In genomic region chr5:106523842-106524241, GRCh38 we compare ENCODE assay signal across 25 cellular contexts.
"Had no signal": no experiment of that assay in that cellular context is flagged by ENCODE, and none has a peak within 500 bp of the region (broad histone marks: within the 10 kb centered on the region; RNA-seq: fewer than 3 reads in every experiment).

No MANE protein-coding gene starts in this region.

- H3K36me3 ChIP-seq: esophagus squamous epithelium, neural progenitor cell, ovary, right atrium auricular region, sigmoid colon, stomach, thoracic aorta, transverse colon had no signal

- H3K4me1 ChIP-seq: esophagus squamous epithelium, neural progenitor cell, right atrium auricular region, sigmoid colon, stomach had no signal

- H3K9me3 Mint-ChIP-seq: natural killer cell treated with Interleukin-12 subunit alpha and Interleukin-12 subunit beta and Interleukin-15 and Interleukin-18, amount 100 ng/mL, for 72 hours; neural progenitor cell had no signal

- DNase-seq: cortex of kidney; dorsolateral prefrontal cortex; effector CD8-positive, alpha-beta T cell; esophagus squamous epithelium; head of caudate nucleus; left colon; left ventricle myocardium superior; mesenchymal stem cell; midbrain; nucleus accumbens; ovary; sigmoid colon; stimulated activated CD4-positive, alpha-beta T cell treated with anti-CD3 and anti-CD28 coated beads, Interleukin-2, amount 100 ng/mL, for 24 hours; stimulated activated CD4-positive, alpha-beta T cell treated with anti-CD3 and anti-CD28 coated beads, Interleukin-4, amount 100 ng/mL, for 4 hours; stimulated activated naive CD4-positive, alpha-beta T cell; stomach; substantia nigra; transverse colon had no signal

- ATAC-seq: left colon; left ventricle myocardium superior; natural killer cell treated with Interleukin-12 subunit alpha and Interleukin-12 subunit beta and Interleukin-15 and Interleukin-18, amount 100 ng/mL, for 72 hours had no signal

- H3K9me3 ChIP-seq: esophagus squamous epithelium, ovary, right atrium auricular region, sigmoid colon, stomach, thoracic aorta, transverse colon had no signal

- H3K4me3 Mint-ChIP-seq: natural killer cell treated with Interleukin-12 subunit alpha and Interleukin-12 subunit beta and Interleukin-15 and Interleukin-18, amount 100 ng/mL, for 72 hours; neural progenitor cell had no signal

- H3K27ac Mint-ChIP-seq: natural killer cell treated with Interleukin-12 subunit alpha and Interleukin-12 subunit beta and Interleukin-15 and Interleukin-18, amount 100 ng/mL, for 72 hours; neural progenitor cell had no signal

- H3K27ac ChIP-seq: dorsolateral prefrontal cortex, esophagus squamous epithelium, hepatocyte, neural progenitor cell, ovary, right atrium auricular region, sigmoid colon, skin epidermis, stomach, thoracic aorta, transverse colon had no signal

- H3K27me3 Mint-ChIP-seq: natural killer cell treated with Interleukin-12 subunit alpha and Interleukin-12 subunit beta and Interleukin-15 and Interleukin-18, amount 100 ng/mL, for 72 hours had no signal

- H3K27me3 ChIP-seq: dorsolateral prefrontal cortex, esophagus squamous epithelium, hepatocyte, neural progenitor cell, ovary, right atrium auricular region, sigmoid colon, stomach, transverse colon had no signal

- H3K4me3 ChIP-seq: dorsolateral prefrontal cortex, esophagus squamous epithelium, hepatocyte, lung, neural progenitor cell, ovary, right atrium auricular region, sigmoid colon, skin epidermis, stomach, thoracic aorta, transverse colon had no signal

- H3K36me3 Mint-ChIP-seq: natural killer cell treated with Interleukin-12 subunit alpha and Interleukin-12 subunit beta and Interleukin-15 and Interleukin-18, amount 100 ng/mL, for 72 hours; neural progenitor cell had no signal
